ENCODE assay signal across 11 cellular contexts in the genomic region with DNA sequence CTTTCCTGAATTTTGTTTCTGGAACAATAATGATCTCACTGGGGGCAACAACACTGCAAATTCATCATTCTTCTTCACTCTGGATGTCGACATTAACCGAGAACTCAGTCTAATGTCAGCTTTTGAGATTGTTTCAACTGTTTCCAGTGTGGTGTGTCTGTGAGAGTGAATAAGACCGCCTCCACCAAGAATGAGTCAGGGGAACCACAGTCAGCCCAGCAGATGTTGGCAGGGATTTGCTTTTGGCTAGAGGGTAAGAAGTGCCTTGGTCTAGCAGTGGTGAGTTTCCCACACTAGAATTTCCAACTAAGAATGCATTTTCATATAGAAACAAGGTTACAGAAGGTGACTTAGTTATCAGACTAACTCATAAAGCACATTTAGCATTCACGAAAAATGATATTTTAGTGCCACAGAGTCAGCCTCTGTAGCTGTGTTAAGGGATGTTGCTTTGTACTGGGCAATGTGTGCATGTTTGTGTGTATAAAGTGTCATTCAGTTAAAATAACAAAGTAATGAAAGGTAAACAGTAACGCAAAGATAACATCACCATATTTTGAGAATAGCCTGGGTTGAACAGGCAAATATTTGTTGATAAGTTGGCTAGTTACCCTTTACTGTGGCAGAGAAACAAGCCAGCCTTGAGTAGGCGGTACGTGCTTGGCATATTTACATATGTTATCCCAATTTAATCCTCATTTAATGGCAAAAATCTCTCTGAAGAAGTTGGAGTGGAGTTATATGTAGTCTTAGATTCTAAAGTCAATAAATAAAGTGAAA. TPM values are rescaled to one million over a fixed set of nuclear protein-coding genes. Genes with fewer than 3 reads are reported as not detected.
DNase-seq lines count a peak whose midpoint lies in the region; ATAC-seq and TF ChIP-seq lines count a peak whose summit lies in the region.
"Had no signal": no experiment of that assay in that cellular context is flagged by ENCODE, and none has a peak within 500 bp of the region (broad histone marks: within the 10 kb centered on the region; RNA-seq: fewer than 3 reads in every experiment).

No MANE protein-coding gene starts in this region.

- H3K36me3 ChIP-seq in adrenal gland (replicated peaks in 1 of 2) = no peaks in the 10 kb centered on the region
- no peaks in the 10 kb centered on the region for H3K36me3 ChIP-seq in mucosa of descending colon (ENCODE audit: low read depth)

- intact Hi-C loops in adrenal gland (cut with DNase I) (no loop called here), mucosa of descending colon (cut with DNase I, micrococcal nuclease) (no loop called here)

- DNase-seq in Ammon's horn (ENCODE audit: low spot score) = peak; percentile 73
- peak; percentile 36 to 79 (median 73) for DNase-seq in adrenal gland
- no peak for DNase-seq in mucosa of descending colon
- DNase-seq in NCI-H2227 treated with DMSO at 0.1 percent for 48 hours (lab: John Stamatoyannopoulos, UW) = no peak
- DNase-seq in DMS153 (lab: John Stamatoyannopoulos, UW) = no peak
- DNase-seq: NCI-H1417, nephron progenitor cell had no signal

- H3K4me3 ChIP-seq in adrenal gland (no peak overlapping the region), mucosa of descending colon (no peak overlapping the region)

- 69 to 73% (median 70%) methylated on average over 7 of the region's 7 CpGs for WGBS in adrenal gland, 4 donors

- TF ChIP-seq CTCF in adrenal gland (IDR thresholded peaks at IDR 0.05) (no peak), mucosa of descending colon (IDR thresholded peaks at IDR 0.05) (no peak)

- TF ChIP-seq POLR2A in adrenal gland (IDR thresholded peaks at IDR 0.05) = no peak

- ATAC-seq in HG02759 (IDR thresholded peaks at IDR 0.05; ENCODE audit: unreplicated experiment) = peak; percentile 53
- peak; percentile 23 for ATAC-seq in mucosa of descending colon
- ATAC-seq in GM19324 (IDR thresholded peaks at IDR 0.05; ENCODE audit: low FRiP score, unreplicated experiment) = no peak
- no peak for ATAC-seq in HG02840 (IDR thresholded peaks at IDR 0.05; ENCODE audit: low FRiP score, unreplicated experiment)

- peaks cover 7 to 8% of the 10 kb centered on the region in 2 donors for H3K4me1 ChIP-seq in adrenal gland (replicated peaks in 1 of 2)
- no peaks in the 10 kb centered on the region for H3K4me1 ChIP-seq in mucosa of descending colon (ENCODE audit: low read depth)

- H3K9me3 ChIP-seq in adrenal gland (replicated peaks in 1 of 3) (no peaks in the 10 kb centered on the region), mucosa of descending colon (no peaks in the 10 kb centered on the region)

- H3K27ac ChIP-seq in adrenal gland = no peak overlapping the region

- no peaks in the 10 kb centered on the region for H3K27me3 ChIP-seq in adrenal gland

RNA-seq across cellular contexts. Expression of a gene that starts 33.8 kb away (rescaled TPM):
- total RNA-seq in adrenal gland (not detected), mucosa of descending colon (not detected)
- not detected for polyA plus RNA-seq in adrenal gland
- total RNA-seq: cerebellum had no signal

Comparison
In these comparisons a context has a peak if more than half of its experiments do, and no peak if none do; other contexts are left out.
1. DNase-seq: peak in Ammon's horn (single experiment) and adrenal gland (7 of 7); none in mucosa of descending colon (0 of 3), NCI-H2227 treated with DMSO at 0.1 percent for 48 hours (single experiment) and DMS153 (single experiment).
2. ATAC-seq: peak in HG02759 (single experiment) and mucosa of descending colon (single experiment); none in GM19324 (single experiment) and HG02840 (single experiment).